In the genomic region with DNA sequence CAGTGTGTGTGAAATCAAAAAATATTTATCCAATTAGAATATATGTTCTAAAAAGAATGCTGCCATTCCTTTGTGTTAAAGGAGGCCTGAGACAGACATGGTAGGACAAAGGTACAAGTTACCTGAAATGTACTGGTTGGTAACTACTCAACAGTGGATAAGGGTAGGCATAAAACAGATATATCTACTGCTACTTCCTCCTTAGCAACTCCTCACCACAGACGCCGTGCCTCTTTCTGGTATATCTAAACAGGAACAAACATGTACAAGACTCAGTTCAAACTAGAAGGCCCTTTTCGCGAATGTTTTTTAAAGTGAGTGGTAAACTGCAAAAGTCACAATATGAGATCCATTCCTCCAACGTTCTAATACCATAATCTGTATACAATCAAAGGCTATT, we compare ENCODE assay signal across 14 cellular contexts.
A peak's percentile ranks its signal among the peaks of the same experiment; 100 is the strongest.
DNase-seq lines count a peak whose midpoint lies in the region; ATAC-seq, FAIRE-seq and TF ChIP-seq lines count a peak whose summit lies in the region.
"Had no signal": no experiment of that assay in that cellular context is flagged by ENCODE, and none has a peak within 500 bp of the region (broad histone marks: within the 10 kb centered on the region; RNA-seq: fewer than 3 reads in every experiment).

No MANE protein-coding gene starts in this region.

- H3K27me3 ChIP-seq in GM12878 (replicated peaks in 1 of 2; ENCODE audit: control insufficient read depth in 2 of 2, insufficient read depth in 2 of 2, low read length in 1 of 2): no peaks in the 10 kb centered on the region
- no peaks in the 10 kb centered on the region for H3K27me3 ChIP-seq in GM23248 (replicated peaks; ENCODE audit: insufficient read depth)
- H3K27me3 ChIP-seq: SJCRH30 had no signal

- DNase-seq in GDM1 (lab: John Stamatoyannopoulos, UW) (peak; percentile 31), GM12878 (ENCODE audit: low read depth, low spot score) (no peak), AG20443 (ENCODE audit: low spot score) (no peak), GM23248 (no peak)
- DNase-seq in stimulated activated CD4-positive, alpha-beta T cell treated with anti-CD3 and anti-CD28 coated beads, Interleukin-4, amount 100 ng/mL, for 24 hours: no peak
- DNase-seq in stimulated activated CD4-positive, alpha-beta T cell treated with anti-CD3 and anti-CD28 coated beads, Interleukin-4, amount 100 ng/mL, for 4 hours: no peak
- DNase-seq: dermis blood vessel endothelial cell, DMS153, NCI-H1436 treated with DMSO at 0.1 percent for 48 hours, NCI-H69, SJCRH30 had no signal

- BruUV-seq in GM12878 (replicated peaks; lab: Mats Ljungman, UMichigan): no TSS peak

- TF ChIP-seq CTCF in GM12878 (IDR thresholded peaks at IDR 0.05 in 2 of 3, conservative IDR thresholded peaks at IDR 0.05 in 1 of 3; ENCODE audit: control insufficient read depth in 2 of 3, extremely low read depth in 1 of 3, insufficient read depth in 1 of 3, low read depth in 3 of 3, low read length in 3 of 3): no peak

- H3K9me2 ChIP-seq in GM23248 (ENCODE audit: insufficient read depth): no peaks in the 10 kb centered on the region

- ATAC-seq in GM21529 (IDR thresholded peaks at IDR 0.05; ENCODE audit: unreplicated experiment) (peak; percentile 73), HG03565 (IDR thresholded peaks at IDR 0.05; ENCODE audit: unreplicated experiment) (peak; percentile 42), GM12878 (peak; percentile 50; the same call in 2 of the 3 replicates)

- no peak overlapping the region for H3K4me3 ChIP-seq in GM12878
- no peak overlapping the region for H3K4me3 ChIP-seq in GM23248
- H3K4me3 ChIP-seq: SJCRH30 had no signal

- TF ChIP-seq RAD21 in GM12878 (IDR thresholded peaks at IDR 0.05; ENCODE audit: insufficient read depth, low read depth, low read length): no peak

- H3K4me2 ChIP-seq in GM12878 (ENCODE audit: control insufficient read depth, insufficient read depth): no peak overlapping the region
- no peak overlapping the region for H3K4me2 ChIP-seq in GM23248 (ENCODE audit: unreplicated experiment)

- no peak for FAIRE-seq in GM12878 (lab: Jason Lieb, UNC)
- FAIRE-seq: HTR-8/SVneo had no signal

- in situ Hi-C loops in GM12878 (cut with MboI) (no loop called here), GM23248 (cut with MboI) (no loop called here)

- no peak for TF ChIP-seq POLR2A in GM12878 (IDR thresholded peaks at IDR 0.05; ENCODE audit: low read depth, low read length)

- WGBS in GM12878 (ENCODE audit: insufficient coverage, insufficient replicate concordance, low lambda C conversion rate, missing lambda C conversion rate): 56% methylated on average over 5 of the region's 5 CpGs
- WGBS in GM23248 (ENCODE audit: low coverage in 1 of 2, low lambda C conversion rate in 2 of 2, missing lambda C conversion rate in 2 of 2), 2 experiments: 89 to 93% methylated on average over 5 of the region's 5 CpGs

- peaks cover 6% of the 10 kb centered on the region; the same call in 2 of the 3 replicates for H3K9me3 ChIP-seq in GM12878 (replicated peaks; ENCODE audit: control insufficient read depth, insufficient read depth, low read length)
- H3K9me3 ChIP-seq in GM23248 (ENCODE audit: low read depth): no peaks in the 10 kb centered on the region
- H3K9me3 ChIP-seq: SJCRH30 had no signal

- no peaks in the 10 kb centered on the region for H3F3A ChIP-seq in GM23248 (ENCODE audit: insufficient read depth)

- RAD21 ChIA-PET in GM12878 (lab: Charles Lee; ENCODE audit: unreplicated experiment): no interaction called here

- H4K20me1 ChIP-seq in GM12878 (ENCODE audit: control insufficient read depth, insufficient read depth) (no peaks in the 10 kb centered on the region), GM23248 (ENCODE audit: insufficient read depth) (no peaks in the 10 kb centered on the region)

- H2AFZ ChIP-seq in GM12878 (ENCODE audit: control insufficient read depth, low read depth, low read length) (no peak overlapping the region), GM23248 (no peak overlapping the region)

- H3K27ac ChIP-seq in GM12878 (ENCODE audit: control insufficient read depth, insufficient read depth): no peak overlapping the region
- H3K27ac ChIP-seq in GM23248: no peak overlapping the region
- H3K27ac ChIP-seq: SJCRH30 had no signal

- intact Hi-C loops in GM12878 (cut with micrococcal nuclease; ENCODE audit: unreplicated experiment): no loop called here

- H3K4me1 ChIP-seq in GM12878 (ENCODE audit: control insufficient read depth, insufficient read depth, low read length) (peaks cover 4% of the 10 kb centered on the region; the same call in 1 of the 2 replicates), GM23248 (ENCODE audit: insufficient read depth) (no peaks in the 10 kb centered on the region)

- no peak for TF ChIP-seq EP300 in GM12878 (IDR thresholded peaks at IDR 0.05; ENCODE audit: borderline replicate concordance in 1 of 2, control insufficient read depth in 1 of 2, low read depth in 2 of 2, low read length in 2 of 2)

- peaks cover 5% of the 10 kb centered on the region for H3K79me2 ChIP-seq in GM12878 (ENCODE audit: control insufficient read depth, insufficient read depth, low read length)
- H3K79me2 ChIP-seq in GM23248 (ENCODE audit: insufficient read depth): peaks cover 20% of the 10 kb centered on the region

- SMC1A ChIA-PET in GM12878 (lab: Charles Lee; ENCODE audit: uncharacterized antibody, unreplicated experiment): interaction anchor here (1.0 kb wide), 1 partner anchor 22 kb away, joined by 3 read pairs; no protein-coding TSS in a partner anchor

- H3K9ac ChIP-seq in GM12878 (ENCODE audit: control insufficient read depth, insufficient read depth, low read length): no peak overlapping the region
- H3K9ac ChIP-seq in GM23248: no peak overlapping the region

- POLR2A ChIA-PET in GM12878 (lab: Charles Lee): interaction anchor here (1.0 kb wide), 1 partner anchor 8 kb away, joined by 5 read pairs; no protein-coding TSS in a partner anchor

- CTCF ChIA-PET in GM12878 (lab: Yijun Ruan, JAX): no interaction called here

- H3K36me3 ChIP-seq in GM12878 (ENCODE audit: control insufficient read depth in 2 of 2, insufficient read depth in 2 of 2, low read length in 1 of 2) (no peaks in the 10 kb centered on the region), GM23248 (ENCODE audit: low read depth) (no peaks in the 10 kb centered on the region)
- H3K36me3 ChIP-seq: SJCRH30 had no signal

TF ChIP-seq in GM12878, 131 proteins besides CTCF, POLR2A, EP300 and RAD21:
- no peak for TF ChIP-seq PML (IDR thresholded peaks at IDR 0.05; ENCODE audit: low read length)
- no peak for TF ChIP-seq POLR2AphosphoS2 (IDR thresholded peaks at IDR 0.05; ENCODE audit: low read depth, low read length)
- TF ChIP-seq ATF7 (IDR thresholded peaks at IDR 0.05; ENCODE audit: low read depth): no peak
- TF ChIP-seq MYB (IDR thresholded peaks at IDR 0.05; ENCODE audit: borderline replicate concordance, low read depth, low read length): no peak
- 0 out of 2 replicates have a peak, but pooled peaks have one; percentile 13 for TF ChIP-seq RUNX3 (IDR thresholded peaks at IDR 0.05; ENCODE audit: low read length)
- no peak for TF ChIP-seq SIX5 (IDR thresholded peaks at IDR 0.05; ENCODE audit: low read depth, low read length, severe bottlenecking)
